ENCODE assay signal across 12 cellular contexts in the genomic region with DNA sequence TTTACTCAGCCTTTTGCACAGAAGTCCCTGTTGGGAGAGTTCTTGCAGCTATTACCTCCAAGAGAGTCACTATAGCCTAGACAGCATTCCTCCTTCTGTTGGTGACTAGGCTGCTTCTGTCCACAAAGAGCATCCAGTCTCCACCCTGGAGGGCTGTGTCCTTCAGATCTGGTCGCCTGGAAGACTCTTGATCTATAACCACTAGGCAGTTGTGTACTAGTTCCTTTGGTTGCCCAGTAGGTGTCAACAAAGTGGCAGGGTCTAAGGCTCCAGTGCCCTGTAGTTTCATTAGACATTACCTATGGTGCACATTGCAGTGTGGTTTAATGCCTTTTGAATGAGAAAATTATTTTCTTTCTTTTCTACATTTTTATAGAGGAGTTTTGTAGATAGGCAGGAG. TPM values are rescaled to one million over a fixed set of nuclear protein-coding genes. Genes with fewer than 3 reads are reported as not detected.
A peak's percentile ranks its signal among the peaks of the same experiment; 100 is the strongest.
DNase-seq lines count a peak whose midpoint lies in the region; ATAC-seq and TF ChIP-seq lines count a peak whose summit lies in the region.
"Had no signal": no experiment of that assay in that cellular context is flagged by ENCODE, and none has a peak within 500 bp of the region (broad histone marks: within the 10 kb centered on the region; RNA-seq: fewer than 3 reads in every experiment).

No MANE protein-coding gene starts in this region.

- H3K27ac Mint-ChIP-seq in activated naive CD4-positive, alpha-beta T cell treated with anti-CD3 and anti-CD28 coated beads for 36 hours: no peak overlapping the region
- no peak overlapping the region for H3K27ac Mint-ChIP-seq in activated naive CD4-positive, alpha-beta T cell treated with anti-CD3 and anti-CD28 coated beads, Interleukin-2, amount 50 U/mL, for 72 hours
- no peak overlapping the region for H3K27ac Mint-ChIP-seq in stimulated activated naive B cell treated with anti-CD40 and anti-IgM and Interleukin-4, amounts not matched to agents 10 μg/mL and 1 μg/mL and 100 μg/mL, for 72 hours
- H3K27ac Mint-ChIP-seq: T-cell had no signal

- H3K4me3 ChIP-seq in OCI-LY7 (ENCODE audit: low read depth, low read length, poor library complexity, severe bottlenecking) (no peak overlapping the region), dorsolateral prefrontal cortex (no peak overlapping the region)
- H3K4me3 ChIP-seq: BLaER1 treated with 17β-estradiol and CSF1 and Interleukin-3, amounts not matched to agents 10 nM and 100 nM had no signal

- no peaks in the 10 kb centered on the region for H3K9me3 ChIP-seq in OCI-LY7 (ENCODE audit: low read length)
- H3K9me3 ChIP-seq: BLaER1 treated with 17β-estradiol and CSF1 and Interleukin-3, amounts not matched to agents 10 nM and 100 nM had no signal

- H3K4me3 Mint-ChIP-seq in activated naive CD4-positive, alpha-beta T cell treated with anti-CD3 and anti-CD28 coated beads for 36 hours: no peak overlapping the region
- no peak overlapping the region for H3K4me3 Mint-ChIP-seq in stimulated activated naive B cell treated with anti-CD40 and anti-IgM and Interleukin-4, amounts not matched to agents 10 μg/mL and 1 μg/mL and 100 μg/mL, for 72 hours
- H3K4me3 Mint-ChIP-seq: T-cell had no signal

- intact Hi-C loops in activated naive CD4-positive, alpha-beta T cell treated with anti-CD3 and anti-CD28 coated beads for 36 hours (cut with micrococcal nuclease): loop anchor here (5.0 to 10.0 kb wide), 2 partner anchors 267 to 370 kb away; no protein-coding TSS in a partner anchor
- intact Hi-C loops in OCI-LY7 (cut with micrococcal nuclease; ENCODE audit: unreplicated experiment): no loop called here
- intact Hi-C loops in dorsolateral prefrontal cortex (cut with DNase I): no loop called here

- no peaks in the 10 kb centered on the region for H3K4me1 Mint-ChIP-seq in activated naive CD4-positive, alpha-beta T cell treated with anti-CD3 and anti-CD28 coated beads for 36 hours (ENCODE audit: low read depth)
- no peaks in the 10 kb centered on the region for H3K4me1 Mint-ChIP-seq in stimulated activated naive B cell treated with anti-CD40 and anti-IgM and Interleukin-4, amounts not matched to agents 10 μg/mL and 1 μg/mL and 100 μg/mL, for 72 hours
- H3K4me1 Mint-ChIP-seq: T-cell had no signal

- H2AFZ ChIP-seq in OCI-LY7 (ENCODE audit: low read length): no peak overlapping the region

- no peak overlapping the region for H3K27ac ChIP-seq in OCI-LY7 (ENCODE audit: low read depth, low read length, poor library complexity, severe bottlenecking)
- H3K27ac ChIP-seq in dorsolateral prefrontal cortex: no peak overlapping the region
- H3K27ac ChIP-seq: BLaER1 treated with 17β-estradiol and CSF1 and Interleukin-3, amounts not matched to agents 10 nM and 100 nM had no signal

- no peak overlapping the region for H3K4me2 ChIP-seq in OCI-LY7 (ENCODE audit: low read length)
- H3K4me2 ChIP-seq: BLaER1 treated with 17β-estradiol and CSF1 and Interleukin-3, amounts not matched to agents 10 nM and 100 nM had no signal

- no peaks in the 10 kb centered on the region for H3K27me3 ChIP-seq in dorsolateral prefrontal cortex
- H3K27me3 ChIP-seq: BLaER1 treated with 17β-estradiol and CSF1 and Interleukin-3, amounts not matched to agents 10 nM and 100 nM had no signal

- DNase-seq in activated naive CD4-positive, alpha-beta T cell treated with anti-CD3 and anti-CD28 coated beads for 36 hours: peak; percentile 15
- no peak for DNase-seq in activated naive CD4-positive, alpha-beta T cell treated with anti-CD3 and anti-CD28 coated beads, Interleukin-2, amount 50 U/mL, for 72 hours (ENCODE audit: low spot score in 2 of 2)
- DNase-seq in OCI-LY7 (ENCODE audit: low spot score) (peak; percentile 1), fibroblast of gingiva (ENCODE audit: low read depth) (peak; percentile 43), dorsolateral prefrontal cortex (no peak)
- no peak for DNase-seq in stimulated activated naive B cell treated with anti-CD40 and anti-IgM and Interleukin-4, amounts not matched to agents 10 μg/mL and 1 μg/mL and 100 μg/mL, for 72 hours
- DNase-seq: NCI-H1436, T-cell had no signal

- no peaks in the 10 kb centered on the region for H3K9me3 Mint-ChIP-seq in activated naive CD4-positive, alpha-beta T cell treated with anti-CD3 and anti-CD28 coated beads for 36 hours
- no peaks in the 10 kb centered on the region for H3K9me3 Mint-ChIP-seq in activated naive CD4-positive, alpha-beta T cell treated with anti-CD3 and anti-CD28 coated beads, Interleukin-2, amount 50 U/mL, for 72 hours
- H3K9me3 Mint-ChIP-seq in stimulated activated naive B cell treated with anti-CD40 and anti-IgM and Interleukin-4, amounts not matched to agents 10 μg/mL and 1 μg/mL and 100 μg/mL, for 72 hours: no peaks in the 10 kb centered on the region
- H3K9me3 Mint-ChIP-seq: T-cell had no signal

- H3K36me3 Mint-ChIP-seq in activated naive CD4-positive, alpha-beta T cell treated with anti-CD3 and anti-CD28 coated beads for 36 hours (ENCODE audit: low read depth): no peaks in the 10 kb centered on the region
- H3K36me3 Mint-ChIP-seq in activated naive CD4-positive, alpha-beta T cell treated with anti-CD3 and anti-CD28 coated beads, Interleukin-2, amount 50 U/mL, for 72 hours: no peaks in the 10 kb centered on the region
- H3K36me3 Mint-ChIP-seq in stimulated activated naive B cell treated with anti-CD40 and anti-IgM and Interleukin-4, amounts not matched to agents 10 μg/mL and 1 μg/mL and 100 μg/mL, for 72 hours: no peaks in the 10 kb centered on the region
- H3K36me3 Mint-ChIP-seq: T-cell had no signal

- H4K20me1 ChIP-seq in OCI-LY7 (ENCODE audit: insufficient read depth, low read length): no peaks in the 10 kb centered on the region
- H4K20me1 ChIP-seq: BLaER1 treated with 17β-estradiol and CSF1 and Interleukin-3, amounts not matched to agents 10 nM and 100 nM had no signal

- ATAC-seq in activated naive CD4-positive, alpha-beta T cell treated with anti-CD3 and anti-CD28 coated beads, Interleukin-2, amount 50 U/mL, for 72 hours: no peak
- peak; percentile 53 to 63 for ATAC-seq in stimulated activated naive B cell treated with anti-CD40 and anti-IgM and Interleukin-4, amounts not matched to agents 10 μg/mL and 1 μg/mL and 100 μg/mL, for 72 hours (replicated peaks)
- ATAC-seq in GM19395 (IDR thresholded peaks at IDR 0.05; ENCODE audit: unreplicated experiment) (no peak), GM21390 (IDR thresholded peaks at IDR 0.05; ENCODE audit: unreplicated experiment) (no peak)

- H3K79me2 ChIP-seq in OCI-LY7 (ENCODE audit: insufficient read depth, low read depth, low read length): no peaks in the 10 kb centered on the region

- no peaks in the 10 kb centered on the region for H3K4me1 ChIP-seq in OCI-LY7 (ENCODE audit: insufficient read depth, low read length, poor library complexity, severe bottlenecking)
- H3K4me1 ChIP-seq: BLaER1 treated with 17β-estradiol and CSF1 and Interleukin-3, amounts not matched to agents 10 nM and 100 nM had no signal

- no peaks in the 10 kb centered on the region for H3K36me3 ChIP-seq in OCI-LY7 (ENCODE audit: insufficient read depth, low read length)
- H3K36me3 ChIP-seq: BLaER1 treated with 17β-estradiol and CSF1 and Interleukin-3, amounts not matched to agents 10 nM and 100 nM had no signal

- TF ChIP-seq CTCF in OCI-LY7 (conservative IDR thresholded peaks at IDR 0.05; ENCODE audit: low read length): no peak
- no peak for TF ChIP-seq CTCF in dorsolateral prefrontal cortex (IDR thresholded peaks at IDR 0.05 in 54 of 56, conservative IDR thresholded peaks at IDR 0.05 in 2 of 56; ENCODE audit: low read depth in 1 of 56, partially characterized antibody in 56 of 56)

- no TSS peak for BruUV-seq in OCI-LY7 (replicated peaks; lab: Mats Ljungman, UMichigan)

- no peaks in the 10 kb centered on the region for H3K27me3 Mint-ChIP-seq in activated naive CD4-positive, alpha-beta T cell treated with anti-CD3 and anti-CD28 coated beads for 36 hours (ENCODE audit: low read depth)
- no peaks in the 10 kb centered on the region for H3K27me3 Mint-ChIP-seq in stimulated activated naive B cell treated with anti-CD40 and anti-IgM and Interleukin-4, amounts not matched to agents 10 μg/mL and 1 μg/mL and 100 μg/mL, for 72 hours

- POLR2A ChIA-PET in OCI-LY7 (lab: Charles Lee): no interaction called here

- CTCF ChIA-PET in activated naive CD4-positive, alpha-beta T cell treated with anti-CD3 and anti-CD28 coated beads for 36 hours (lab: Charles Lee): interaction anchor here (0.6 kb wide), 1 partner anchor 225 kb away, joined by 4 read pairs; no protein-coding TSS in a partner anchor
- CTCF ChIA-PET in OCI-LY7 (lab: Charles Lee; ENCODE audit: unreplicated experiment): no interaction called here

- H3K9me2 ChIP-seq in OCI-LY7 (ENCODE audit: insufficient read depth, low read length): no peaks in the 10 kb centered on the region

RNA-seq across cellular contexts. Expression of gene AKR1C2, which starts 11.3 kb away (rescaled TPM):
- total RNA-seq in activated naive CD4-positive, alpha-beta T cell treated with anti-CD3 and anti-CD28 coated beads for 36 hours: under 1 TPM in 1 of 2 experiments, not detected in 1; 0.10 TPM
- total RNA-seq in activated naive CD4-positive, alpha-beta T cell treated with anti-CD3 and anti-CD28 coated beads, Interleukin-2, amount 50 U/mL, for 72 hours: not detected
- total RNA-seq in OCI-LY7 (2014; rRNA removed; shearing (Covaris generic)): not detected in 2 replicates
- total RNA-seq in OCI-LY7 (2022) (not detected in 2 replicates), dorsolateral prefrontal cortex (10 to 100 TPM in 76 of 120 experiments, 1 to 10 TPM in 44; 3.1 to 44.6 (median 12.0) TPM)
- total RNA-seq: osteocyte had no signal

RNA-seq across cellular contexts. Expression of gene AKR1C1, which starts 51.7 kb away (rescaled TPM):
- 1 to 10 TPM in 1 of 2 experiments, under 1 TPM in 1; 0.41 to 1.1 TPM for total RNA-seq in activated naive CD4-positive, alpha-beta T cell treated with anti-CD3 and anti-CD28 coated beads for 36 hours
- 1 to 10 TPM in 1 of 2 donors, under 1 TPM in 1; 0.93 to 2.0 TPM for total RNA-seq in activated naive CD4-positive, alpha-beta T cell treated with anti-CD3 and anti-CD28 coated beads, Interleukin-2, amount 50 U/mL, for 72 hours
- not detected in 2 replicates for total RNA-seq in OCI-LY7 (2014; rRNA removed; shearing (Covaris generic))
- total RNA-seq in OCI-LY7 (2022) (not detected in 2 replicates), dorsolateral prefrontal cortex (10 to 100 TPM in 112 of 120 experiments, 1 to 10 TPM in 8; 5.4 to 36.3 (median 17.3) TPM)

Comparison
In these comparisons a context has a peak if more than half of its experiments do, and no peak if none do; other contexts are left out.
1. DNase-seq: peak in activated naive CD4-positive, alpha-beta T cell treated with anti-CD3 and anti-CD28 coated beads for 36 hours (single experiment), OCI-LY7 (single experiment) and fibroblast of gingiva (single experiment); none in activated naive CD4-positive, alpha-beta T cell treated with anti-CD3 and anti-CD28 coated beads, Interleukin-2, amount 50 U/mL, for 72 hours (0 of 2), stimulated activated naive B cell treated with anti-CD40 and anti-IgM and Interleukin-4, amounts not matched to agents 10 μg/mL and 1 μg/mL and 100 μg/mL, for 72 hours (single experiment) and dorsolateral prefrontal cortex (0 of 10).
2. ATAC-seq: peak in stimulated activated naive B cell treated with anti-CD40 and anti-IgM and Interleukin-4, amounts not matched to agents 10 μg/mL and 1 μg/mL and 100 μg/mL, for 72 hours (2 of 2); none in activated naive CD4-positive, alpha-beta T cell treated with anti-CD3 and anti-CD28 coated beads, Interleukin-2, amount 50 U/mL, for 72 hours (0 of 2), GM19395 (single experiment) and GM21390 (single experiment).